11 cellular contexts compared by ENCODE assay signal in the genomic region with DNA sequence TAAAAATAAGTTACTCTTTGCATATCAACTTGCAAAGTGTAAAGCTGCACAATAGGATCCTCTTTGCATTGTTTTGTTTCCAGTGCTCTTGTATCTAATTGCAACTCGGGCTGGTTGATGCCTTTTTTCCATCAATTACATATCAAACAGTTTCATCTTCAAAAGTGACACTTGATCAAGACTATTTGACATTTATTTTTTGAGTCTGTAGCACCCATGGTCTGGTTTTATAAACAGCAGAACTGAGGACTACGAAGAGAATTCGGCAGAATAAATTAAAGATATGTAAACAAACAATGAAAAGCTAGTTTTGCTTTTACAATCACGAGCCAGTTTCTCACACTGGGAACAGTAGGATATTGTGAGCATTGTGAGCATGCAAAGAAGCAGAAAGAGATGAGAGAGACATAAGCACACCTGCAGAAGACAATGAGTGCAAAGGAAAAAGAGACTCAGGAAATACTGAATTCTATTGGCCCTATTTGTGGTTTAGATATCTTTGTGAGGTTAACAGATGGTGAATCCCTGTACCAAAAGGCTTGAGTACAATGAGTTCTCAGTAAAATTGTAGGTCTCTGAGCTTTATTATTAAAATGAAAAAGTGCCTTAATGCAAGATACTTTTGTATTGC. TPM values are rescaled to one million over a fixed set of nuclear protein-coding genes. Genes with fewer than 3 reads are reported as not detected.
A peak's percentile ranks its signal among the peaks of the same experiment; 100 is the strongest.
DNase-seq lines count a peak whose midpoint lies in the region; ATAC-seq and TF ChIP-seq lines count a peak whose summit lies in the region.
"Had no signal": no experiment of that assay in that cellular context is flagged by ENCODE, and none has a peak within 500 bp of the region (broad histone marks: within the 10 kb centered on the region; RNA-seq: fewer than 3 reads in every experiment).

No MANE protein-coding gene starts in this region.

- peaks cover 11% of the 10 kb centered on the region for H3K4me1 ChIP-seq in body of pancreas

- peak overlapping the region; percentile 5 for H3K4me3 Mint-ChIP-seq in activated CD4-positive, alpha-beta memory T cell treated with anti-CD3 and anti-CD28 coated beads for 36 hours
- H3K4me3 Mint-ChIP-seq in activated CD4-positive, alpha-beta memory T cell treated with anti-CD3 and anti-CD28 coated beads, Interleukin-2, amount 10 ng/mL, durations not matched to agents 7 days and 5 days: no peak overlapping the region
- H3K4me3 Mint-ChIP-seq in stimulated activated effector memory CD8-positive, alpha-beta T cell treated with anti-CD3 and anti-CD28 coated beads, Interleukin-12 subunit alpha, Interleukin-12 subunit beta, amount 100 ng/mL, for 72 hours: peak overlapping the region; percentile 33
- H3K4me3 Mint-ChIP-seq: naive B cell had no signal

- H3K27ac ChIP-seq in body of pancreas (no peak overlapping the region), brain microvascular endothelial cell (no peak overlapping the region)

- no peak for TF ChIP-seq POLR2A in body of pancreas (IDR thresholded peaks at IDR 0.05)

- peaks cover 5% of the 10 kb centered on the region for H3K9me3 Mint-ChIP-seq in activated CD4-positive, alpha-beta memory T cell treated with anti-CD3 and anti-CD28 coated beads for 36 hours
- peaks cover 2% of the 10 kb centered on the region for H3K9me3 Mint-ChIP-seq in activated CD4-positive, alpha-beta memory T cell treated with anti-CD3 and anti-CD28 coated beads, Interleukin-2, amount 10 ng/mL, durations not matched to agents 7 days and 5 days
- no peaks in the 10 kb centered on the region for H3K9me3 Mint-ChIP-seq in stimulated activated effector memory CD8-positive, alpha-beta T cell treated with anti-CD3 and anti-CD28 coated beads, Interleukin-12 subunit alpha, Interleukin-12 subunit beta, amount 100 ng/mL, for 72 hours

- no peaks in the 10 kb centered on the region for H3K27me3 ChIP-seq in body of pancreas
- H3K27me3 ChIP-seq in brain microvascular endothelial cell (replicated peaks): no peaks in the 10 kb centered on the region
- H3K27me3 ChIP-seq: gastrocnemius medialis had no signal

- DNase-seq in activated CD4-positive, alpha-beta memory T cell treated with anti-CD3 and anti-CD28 coated beads for 36 hours: no peak
- DNase-seq in activated CD4-positive, alpha-beta memory T cell treated with anti-CD3 and anti-CD28 coated beads, Interleukin-2, amount 10 ng/mL, durations not matched to agents 7 days and 5 days: no peak
- DNase-seq in NCI-H2029 treated with DMSO at 0.1 percent for 48 hours (lab: John Stamatoyannopoulos, UW) (peak; percentile 38), body of pancreas (no peak), SIG-M5 treated with dmso at 0.1 percent for 504 hours (lab: John Stamatoyannopoulos, UW; ENCODE audit: unreplicated experiment) (no peak), brain microvascular endothelial cell (no peak)
- no peak for DNase-seq in stimulated activated effector memory CD8-positive, alpha-beta T cell treated with anti-CD3 and anti-CD28 coated beads, Interleukin-12 subunit alpha, Interleukin-12 subunit beta, amount 100 ng/mL, for 72 hours (ENCODE audit: low spot score in 2 of 2)
- DNase-seq: amniotic stem cell, gastrocnemius medialis, naive B cell had no signal

- peaks cover 10% of the 10 kb centered on the region for H3K36me3 Mint-ChIP-seq in activated CD4-positive, alpha-beta memory T cell treated with anti-CD3 and anti-CD28 coated beads for 36 hours
- H3K36me3 Mint-ChIP-seq in activated CD4-positive, alpha-beta memory T cell treated with anti-CD3 and anti-CD28 coated beads, Interleukin-2, amount 10 ng/mL, durations not matched to agents 7 days and 5 days (ENCODE audit: low read depth): peaks cover 21% of the 10 kb centered on the region
- no peaks in the 10 kb centered on the region for H3K36me3 Mint-ChIP-seq in stimulated activated effector memory CD8-positive, alpha-beta T cell treated with anti-CD3 and anti-CD28 coated beads, Interleukin-12 subunit alpha, Interleukin-12 subunit beta, amount 100 ng/mL, for 72 hours

- POLR2A ChIA-PET in activated CD4-positive, alpha-beta memory T cell treated with anti-CD3 and anti-CD28 coated beads for 36 hours (lab: Charles Lee): no interaction called here
- POLR2A ChIA-PET in activated CD4-positive, alpha-beta memory T cell treated with anti-CD3 and anti-CD28 coated beads, Interleukin-2, amount 10 ng/mL, durations not matched to agents 7 days and 5 days (lab: Charles Lee): interaction anchor here (0.9 to 3.2 kb wide), 6 partner anchors 25 to 104 kb away, joined by 3 to 10 read pairs (median 4); a partner anchor contains a TSS

- H3K4me1 Mint-ChIP-seq in activated CD4-positive, alpha-beta memory T cell treated with anti-CD3 and anti-CD28 coated beads for 36 hours (ENCODE audit: low read depth): peaks cover 23% of the 10 kb centered on the region
- peaks cover 23% of the 10 kb centered on the region for H3K4me1 Mint-ChIP-seq in activated CD4-positive, alpha-beta memory T cell treated with anti-CD3 and anti-CD28 coated beads, Interleukin-2, amount 10 ng/mL, durations not matched to agents 7 days and 5 days
- H3K4me1 Mint-ChIP-seq in stimulated activated effector memory CD8-positive, alpha-beta T cell treated with anti-CD3 and anti-CD28 coated beads, Interleukin-12 subunit alpha, Interleukin-12 subunit beta, amount 100 ng/mL, for 72 hours: peaks cover 13% of the 10 kb centered on the region

- H3K4me3 ChIP-seq in body of pancreas (no peak overlapping the region), brain microvascular endothelial cell (ENCODE audit: low read depth, low read length) (no peak overlapping the region)
- H3K4me3 ChIP-seq: gastrocnemius medialis had no signal

- intact Hi-C loops in activated CD4-positive, alpha-beta memory T cell treated with anti-CD3 and anti-CD28 coated beads for 36 hours (cut with micrococcal nuclease): loop anchor here (1.0 to 5.0 kb wide), 2 partner anchors 18 to 75 kb away; no protein-coding TSS in a partner anchor
- intact Hi-C loops in body of pancreas (cut with DNase I): no loop called here

- CTCF ChIA-PET in activated CD4-positive, alpha-beta memory T cell treated with anti-CD3 and anti-CD28 coated beads for 36 hours (lab: Charles Lee): interaction anchor here (0.6 to 2.6 kb wide), 8 partner anchors 18 to 185 kb away, joined by 3 to 20 read pairs (median 4); a partner anchor contains a TSS
- CTCF ChIA-PET in activated CD4-positive, alpha-beta memory T cell treated with anti-CD3 and anti-CD28 coated beads, Interleukin-2, amount 10 ng/mL, durations not matched to agents 7 days and 5 days (lab: Charles Lee): interaction anchor here (0.8 to 4.3 kb wide), 8 partner anchors 10 to 117 kb away, joined by 3 to 19 read pairs (median 4); no protein-coding TSS in a partner anchor

- H3K27ac Mint-ChIP-seq in activated CD4-positive, alpha-beta memory T cell treated with anti-CD3 and anti-CD28 coated beads for 36 hours: peak overlapping the region; percentile 70
- no peak overlapping the region for H3K27ac Mint-ChIP-seq in activated CD4-positive, alpha-beta memory T cell treated with anti-CD3 and anti-CD28 coated beads, Interleukin-2, amount 10 ng/mL, durations not matched to agents 7 days and 5 days
- H3K27ac Mint-ChIP-seq in stimulated activated effector memory CD8-positive, alpha-beta T cell treated with anti-CD3 and anti-CD28 coated beads, Interleukin-12 subunit alpha, Interleukin-12 subunit beta, amount 100 ng/mL, for 72 hours: peak overlapping the region; percentile 64

- no peak for TF ChIP-seq CTCF in body of pancreas (IDR thresholded peaks at IDR 0.05)
- no peak for TF ChIP-seq CTCF in brain microvascular endothelial cell (IDR thresholded peaks at IDR 0.05; ENCODE audit: low read depth, low read length, missing control alignments)

- 15% methylated on average over 4 of the region's 4 CpGs for WGBS in body of pancreas, 2 donors

- no peaks in the 10 kb centered on the region for H3K9me3 ChIP-seq in body of pancreas
- H3K9me3 ChIP-seq: gastrocnemius medialis had no signal

- ATAC-seq in body of pancreas: peak; percentile 48
- ATAC-seq in stimulated activated effector memory CD8-positive, alpha-beta T cell treated with anti-CD3 and anti-CD28 coated beads, Interleukin-12 subunit alpha, Interleukin-12 subunit beta, amount 100 ng/mL, for 72 hours: no peak
- ATAC-seq in HG02970 (IDR thresholded peaks at IDR 0.05; ENCODE audit: low FRiP score, unreplicated experiment): no peak
- ATAC-seq: gastrocnemius medialis had no signal

- H3K27me3 Mint-ChIP-seq in activated CD4-positive, alpha-beta memory T cell treated with anti-CD3 and anti-CD28 coated beads for 36 hours: no peaks in the 10 kb centered on the region
- no peaks in the 10 kb centered on the region for H3K27me3 Mint-ChIP-seq in activated CD4-positive, alpha-beta memory T cell treated with anti-CD3 and anti-CD28 coated beads, Interleukin-2, amount 10 ng/mL, durations not matched to agents 7 days and 5 days
- H3K27me3 Mint-ChIP-seq: naive B cell had no signal

- H3K36me3 ChIP-seq in body of pancreas (replicated peaks in 1 of 2; ENCODE audit: insufficient read depth in 1 of 2, low read depth in 2 of 2) (no peaks in the 10 kb centered on the region), brain microvascular endothelial cell (replicated peaks) (no peaks in the 10 kb centered on the region)
- H3K36me3 ChIP-seq: gastrocnemius medialis had no signal

- in situ Hi-C loops in brain microvascular endothelial cell (cut with HindIII; ENCODE audit: low pct_ligation_motif_present, low sequenced_read_pairs): no loop called here

RNA-seq across cellular contexts. Expression of a gene that starts 45.4 kb away (rescaled TPM):
- 1,000 to 10,000 TPM; 1,530 to 1,539 TPM for total RNA-seq in activated CD4-positive, alpha-beta memory T cell treated with anti-CD3 and anti-CD28 coated beads for 36 hours
- total RNA-seq in activated CD4-positive, alpha-beta memory T cell treated with anti-CD3 and anti-CD28 coated beads, Interleukin-2, amount 10 ng/mL, durations not matched to agents 7 days and 5 days: 100 to 1,000 TPM; 660 to 678 TPM
- total RNA-seq in body of pancreas: 1,000 to 10,000 TPM in 1 of 2 donors, 100 to 1,000 TPM in 1; 979 to 1,023 TPM
